ENCODE assay signal across 8 cellular contexts in the genomic region with DNA sequence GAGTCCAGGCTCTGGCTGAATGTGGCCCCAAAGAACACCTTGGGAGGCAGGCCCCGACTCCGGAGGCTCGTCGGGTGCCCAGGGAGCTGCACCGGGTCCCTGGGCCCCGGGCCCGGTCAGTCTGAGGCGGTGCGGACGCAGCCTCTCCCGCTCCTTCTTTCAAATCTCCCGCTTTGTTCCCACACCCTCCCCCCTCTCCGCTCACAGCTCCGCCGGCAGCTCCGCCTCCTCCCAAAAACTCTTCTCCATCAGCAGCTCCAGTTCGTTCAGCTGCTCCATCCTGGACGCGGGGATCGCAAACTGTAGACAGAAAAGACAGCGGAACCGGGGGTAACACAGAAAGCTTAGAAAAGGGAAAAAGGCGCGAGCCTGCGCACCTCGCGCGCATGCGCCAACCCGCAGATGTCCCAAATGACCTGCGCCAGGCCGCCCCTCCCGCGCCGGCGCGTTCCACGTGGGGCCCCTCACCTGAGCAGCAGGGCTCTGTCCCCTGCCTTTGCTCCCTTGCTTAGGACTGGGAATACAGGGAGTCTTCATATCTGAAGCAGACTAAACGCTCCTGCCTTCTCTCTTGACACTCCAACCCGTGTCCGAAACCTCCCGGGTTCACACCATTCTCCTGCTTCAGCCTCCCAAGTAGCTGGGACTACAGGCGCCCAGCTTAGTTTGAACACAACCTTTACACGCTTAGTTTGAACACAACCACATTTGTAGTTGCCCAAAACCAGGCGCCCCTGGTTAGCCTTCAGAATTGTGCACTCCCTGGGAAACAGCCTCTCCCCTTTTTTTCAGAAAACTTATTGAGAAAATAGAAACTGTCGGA. TPM values are rescaled to one million over a fixed set of nuclear protein-coding genes. Genes with fewer than 3 reads are reported as not detected.
DNase-seq lines count a peak whose midpoint lies in the region; ATAC-seq and TF ChIP-seq lines count a peak whose summit lies in the region.

A gene with protein sequence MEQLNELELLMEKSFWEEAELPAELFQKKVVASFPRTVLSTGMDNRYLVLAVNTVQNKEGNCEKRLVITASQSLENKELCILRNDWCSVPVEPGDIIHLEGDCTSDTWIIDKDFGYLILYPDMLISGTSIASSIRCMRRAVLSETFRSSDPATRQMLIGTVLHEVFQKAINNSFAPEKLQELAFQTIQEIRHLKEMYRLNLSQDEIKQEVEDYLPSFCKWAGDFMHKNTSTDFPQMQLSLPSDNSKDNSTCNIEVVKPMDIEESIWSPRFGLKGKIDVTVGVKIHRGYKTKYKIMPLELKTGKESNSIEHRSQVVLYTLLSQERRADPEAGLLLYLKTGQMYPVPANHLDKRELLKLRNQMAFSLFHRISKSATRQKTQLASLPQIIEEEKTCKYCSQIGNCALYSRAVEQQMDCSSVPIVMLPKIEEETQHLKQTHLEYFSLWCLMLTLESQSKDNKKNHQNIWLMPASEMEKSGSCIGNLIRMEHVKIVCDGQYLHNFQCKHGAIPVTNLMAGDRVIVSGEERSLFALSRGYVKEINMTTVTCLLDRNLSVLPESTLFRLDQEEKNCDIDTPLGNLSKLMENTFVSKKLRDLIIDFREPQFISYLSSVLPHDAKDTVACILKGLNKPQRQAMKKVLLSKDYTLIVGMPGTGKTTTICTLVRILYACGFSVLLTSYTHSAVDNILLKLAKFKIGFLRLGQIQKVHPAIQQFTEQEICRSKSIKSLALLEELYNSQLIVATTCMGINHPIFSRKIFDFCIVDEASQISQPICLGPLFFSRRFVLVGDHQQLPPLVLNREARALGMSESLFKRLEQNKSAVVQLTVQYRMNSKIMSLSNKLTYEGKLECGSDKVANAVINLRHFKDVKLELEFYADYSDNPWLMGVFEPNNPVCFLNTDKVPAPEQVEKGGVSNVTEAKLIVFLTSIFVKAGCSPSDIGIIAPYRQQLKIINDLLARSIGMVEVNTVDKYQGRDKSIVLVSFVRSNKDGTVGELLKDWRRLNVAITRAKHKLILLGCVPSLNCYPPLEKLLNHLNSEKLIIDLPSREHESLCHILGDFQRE (minus strand): TSS at position 388 of the 823 bp plus-strand sequence. CDS start 109 bp downstream, at position 279.

- H3K79me2 ChIP-seq in KMS-11 (ENCODE audit: insufficient read depth, low read depth) = peaks cover 40% of the 10 kb centered on the region
- H3K79me2 ChIP-seq in fibroblast of lung (ENCODE audit: control insufficient read depth, insufficient read depth, low read length) = peaks cover 18% of the 10 kb centered on the region

- no peaks in the 10 kb centered on the region for H3K27me3 Mint-ChIP-seq in natural killer cell (ENCODE audit: low read depth in 2 of 2)

- H3K4me2 ChIP-seq in KMS-11 (peak within 1 kb of the TSS; percentile 76), fibroblast of lung (ENCODE audit: extremely low read depth, insufficient read depth, low read length) (peak within 1 kb of the TSS; percentile 94)

- H3K4me3 Mint-ChIP-seq in natural killer cell = peak within 1 kb of the TSS; percentile 98

- H3K36me3 Mint-ChIP-seq in natural killer cell = no peaks in the 10 kb centered on the region

- H3K4me1 ChIP-seq in KMS-11 (ENCODE audit: low read depth, poor library complexity, severe bottlenecking) = peaks cover 17% of the 10 kb centered on the region
- H3K4me1 ChIP-seq in fibroblast of lung (ENCODE audit: control insufficient read depth, extremely low read depth, insufficient read depth, low read length) = no peaks in the 10 kb centered on the region

- peaks cover 16 to 19% of the 10 kb centered on the region in 2 donors for H3K4me1 Mint-ChIP-seq in natural killer cell

- intact Hi-C loops in natural killer cell (cut with micrococcal nuclease) = no loop called here

- peak; percentile 83 for ATAC-seq in GM21737 (IDR thresholded peaks at IDR 0.05; ENCODE audit: unreplicated experiment)
- peak; percentile 74 to 87 (median 85) for ATAC-seq in natural killer cell

- TF ChIP-seq CTCF in KMS-11 (conservative IDR thresholded peaks at IDR 0.05; ENCODE audit: low read depth, low read length) (no peak), fibroblast of lung (conservative IDR thresholded peaks at IDR 0.05 in 1 of 2, IDR thresholded peaks at IDR 0.05 in 1 of 2; ENCODE audit: low read depth in 1 of 2, low read length in 2 of 2) (no peak), natural killer cell (IDR thresholded peaks at IDR 0.05) (no peak)

- H3K27ac ChIP-seq in KMS-11 = peak within 1 kb of the TSS; percentile 82
- H3K27ac ChIP-seq in fibroblast of lung (ENCODE audit: insufficient read depth, low read length) = peak within 1 kb of the TSS; percentile 63

- H3K36me3 ChIP-seq in KMS-11 (ENCODE audit: insufficient read depth) (no peaks in the 10 kb centered on the region; the same call in 1 of the 2 replicates), fibroblast of lung (ENCODE audit: control insufficient read depth, insufficient read depth, low read length) (no peaks in the 10 kb centered on the region)

- peak within 1 kb of the TSS; percentile 68 to 87 for H3K27ac Mint-ChIP-seq in natural killer cell

- H3K27me3 ChIP-seq in KMS-11 (ENCODE audit: insufficient read depth, low read depth) (no peaks in the 10 kb centered on the region), fibroblast of lung (ENCODE audit: control insufficient read depth, insufficient read depth, low read length) (no peaks in the 10 kb centered on the region)

- no peaks in the 10 kb centered on the region for H3K9me3 Mint-ChIP-seq in natural killer cell

- peak within 1 kb of the TSS; percentile 99 for H2AFZ ChIP-seq in KMS-11 (ENCODE audit: low read depth)
- H2AFZ ChIP-seq in fibroblast of lung (ENCODE audit: low read length) = peak within 1 kb of the TSS; percentile 94

- peak; percentile 80 for DNase-seq in Daoy (ENCODE audit: low read depth)
- peak; percentile 90 for DNase-seq in RKO (ENCODE audit: low spot score)
- peak; percentile 37 to 62 for DNase-seq in activated T-helper 1 cell treated with anti-CD3 and anti-CD28 coated beads, Interleukin-2, amount 50 U/mL, for 16 hours (ENCODE audit: low read depth in 1 of 2, low spot score in 1 of 2)
- DNase-seq in fibroblast of lung (ENCODE audit: low read depth in 2 of 2) = peak; percentile 54 to 57
- DNase-seq in natural killer cell = peak; percentile 60
- DNase-seq in stimulated activated naive CD4-positive, alpha-beta T cell treated with Interleukin-2 at 50 U/mL for 16 hours (lab: John Stamatoyannopoulos, UW) = peak; percentile 64

- H3K4me3 ChIP-seq in KMS-11 (IDR thresholded peaks at IDR 0.05; ENCODE audit: insufficient read depth, low read depth, low read length) (peak within 1 kb of the TSS; percentile 39), fibroblast of lung (replicated peaks in 1 of 4; ENCODE audit: control extremely low read depth in 1 of 4, insufficient read depth in 1 of 4, low read depth in 3 of 4, low read length in 4 of 4) (peak within 1 kb of the TSS; percentile 86 to 91 (median 86))

- H3K9ac ChIP-seq in KMS-11 (peak within 1 kb of the TSS; percentile 85), fibroblast of lung (ENCODE audit: insufficient read depth, low read length) (peak within 1 kb of the TSS; percentile 77)

- H3K9me3 ChIP-seq in fibroblast of lung (ENCODE audit: control insufficient read depth, insufficient read depth, low read depth, low read length) = no peaks in the 10 kb centered on the region

- no peaks in the 10 kb centered on the region for H4K20me1 ChIP-seq in KMS-11 (ENCODE audit: insufficient read depth)
- no peaks in the 10 kb centered on the region for H4K20me1 ChIP-seq in fibroblast of lung (ENCODE audit: control insufficient read depth, extremely low read depth, insufficient read depth, low read length)

RNA-seq across cellular contexts. Expression of the gene that starts here (rescaled TPM):
- total RNA-seq in Daoy (2014; rRNA removed; shearing (Covaris generic)) = 24.1 and 36.6 TPM in 2 replicates
- 5.6 and 6.4 TPM in 2 replicates for total RNA-seq in fibroblast of lung
- polyA plus RNA-seq in fibroblast of lung = 2.6 and 5.7 TPM in 2 replicates
- polyA plus RNA-seq in fibroblast of lung (2012) = 1.4 and 3.3 TPM in 2 replicates
- polyA minus RNA-seq in fibroblast of lung (ENCODE audit: low replicate concordance) = not detected in 2 replicates
- 1 to 10 TPM; 7.7 to 9.9 (median 8.6) TPM for total RNA-seq in natural killer cell

Comparison
In these comparisons a context has a peak if more than half of its experiments do, and no peak if none do; other contexts are left out.
1. Peak in every context shown above with its lines: DNase-seq, ATAC-seq, H3K4me3 ChIP-seq and H3K27ac ChIP-seq.